Comparison of ENCODE assay signal across 1 cellular context in the genomic region with DNA sequence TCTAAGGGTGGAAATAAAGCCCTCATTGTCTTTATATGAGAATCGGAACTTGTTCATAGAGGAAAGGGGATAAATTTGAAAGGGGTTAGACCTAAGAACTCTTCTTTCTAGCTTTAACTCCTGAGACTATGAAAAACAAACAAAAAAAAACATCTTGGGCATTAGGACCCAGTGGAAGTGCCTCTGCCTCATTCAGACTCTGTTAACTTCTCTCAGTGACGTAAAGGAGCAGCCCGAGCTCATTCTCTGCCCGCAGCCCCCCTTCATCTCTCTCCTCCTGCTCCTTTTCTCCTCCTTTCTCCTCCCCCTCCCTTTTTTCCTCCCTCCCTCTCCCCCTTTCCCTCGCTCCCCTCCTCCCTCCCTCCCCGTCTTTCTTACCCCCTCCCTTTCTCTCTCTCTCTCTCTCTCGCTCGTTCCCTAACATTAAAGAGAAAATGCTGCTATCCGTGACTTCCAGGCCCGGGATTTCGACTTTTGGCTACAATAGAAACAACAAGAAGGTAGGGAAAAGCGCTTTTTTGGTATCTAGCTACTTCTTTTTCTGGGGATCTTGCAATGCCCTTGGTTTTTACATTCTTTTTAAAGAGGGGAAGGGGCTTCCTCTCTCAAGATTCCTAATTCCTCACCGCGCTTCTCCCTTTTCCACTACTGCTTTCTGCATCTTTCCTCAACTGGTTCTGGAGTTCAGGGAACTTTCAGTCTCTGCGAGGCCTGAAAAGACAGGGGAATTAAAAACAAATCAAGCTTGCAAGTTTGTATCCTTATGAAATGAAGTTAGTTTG.
TF ChIP-seq lines count a peak whose summit lies in the region.

A gene with protein sequence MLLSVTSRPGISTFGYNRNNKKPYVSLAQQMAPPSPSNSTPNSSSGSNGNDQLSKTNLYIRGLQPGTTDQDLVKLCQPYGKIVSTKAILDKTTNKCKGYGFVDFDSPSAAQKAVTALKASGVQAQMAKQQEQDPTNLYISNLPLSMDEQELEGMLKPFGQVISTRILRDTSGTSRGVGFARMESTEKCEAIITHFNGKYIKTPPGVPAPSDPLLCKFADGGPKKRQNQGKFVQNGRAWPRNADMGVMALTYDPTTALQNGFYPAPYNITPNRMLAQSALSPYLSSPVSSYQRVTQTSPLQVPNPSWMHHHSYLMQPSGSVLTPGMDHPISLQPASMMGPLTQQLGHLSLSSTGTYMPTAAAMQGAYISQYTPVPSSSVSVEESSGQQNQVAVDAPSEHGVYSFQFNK (plus strand): TSS at position 231 of the 782 bp plus-strand sequence. CDS start 204 bp downstream, at position 435.

TF ChIP-seq in HEK293, 187 proteins besides CTCF, POLR2A, EP300 and RAD21 (continued from another document and continues in another):
- TF ChIP-seq ZNF155 (tag by site-specific recombination; IDR thresholded peaks at IDR 0.05): no peak
- no peak for TF ChIP-seq GFI1B (tag by site-specific recombination; IDR thresholded peaks at IDR 0.05)
- TF ChIP-seq, protein P1, sequence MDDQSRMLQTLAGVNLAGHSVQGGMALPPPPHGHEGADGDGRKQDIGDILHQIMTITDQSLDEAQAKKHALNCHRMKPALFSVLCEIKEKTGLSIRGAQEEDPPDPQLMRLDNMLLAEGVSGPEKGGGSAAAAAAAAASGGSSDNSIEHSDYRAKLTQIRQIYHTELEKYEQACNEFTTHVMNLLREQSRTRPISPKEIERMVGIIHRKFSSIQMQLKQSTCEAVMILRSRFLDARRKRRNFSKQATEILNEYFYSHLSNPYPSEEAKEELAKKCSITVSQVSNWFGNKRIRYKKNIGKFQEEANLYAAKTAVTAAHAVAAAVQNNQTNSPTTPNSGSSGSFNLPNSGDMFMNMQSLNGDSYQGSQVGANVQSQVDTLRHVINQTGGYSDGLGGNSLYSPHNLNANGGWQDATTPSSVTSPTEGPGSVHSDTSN (CRISPR knock-in tag; IDR thresholded peaks at IDR 0.05): no peak
- no peak for TF ChIP-seq KLF10 (tag by site-specific recombination; IDR thresholded peaks at IDR 0.05)
- TF ChIP-seq ZNF311 (tag by site-specific recombination; IDR thresholded peaks at IDR 0.05; ENCODE audit: borderline replicate concordance): no peak
- no peak for TF ChIP-seq ZNF169 (tag by site-specific recombination; IDR thresholded peaks at IDR 0.05)
- TF ChIP-seq KLF9 (tag by site-specific recombination; IDR thresholded peaks at IDR 0.05; ENCODE audit: low read depth): peak; percentile 19; the same call in 1 of the 2 replicates
- TF ChIP-seq ZNF658 (tag by site-specific recombination; IDR thresholded peaks at IDR 0.05): no peak
- TF ChIP-seq, protein P2, sequence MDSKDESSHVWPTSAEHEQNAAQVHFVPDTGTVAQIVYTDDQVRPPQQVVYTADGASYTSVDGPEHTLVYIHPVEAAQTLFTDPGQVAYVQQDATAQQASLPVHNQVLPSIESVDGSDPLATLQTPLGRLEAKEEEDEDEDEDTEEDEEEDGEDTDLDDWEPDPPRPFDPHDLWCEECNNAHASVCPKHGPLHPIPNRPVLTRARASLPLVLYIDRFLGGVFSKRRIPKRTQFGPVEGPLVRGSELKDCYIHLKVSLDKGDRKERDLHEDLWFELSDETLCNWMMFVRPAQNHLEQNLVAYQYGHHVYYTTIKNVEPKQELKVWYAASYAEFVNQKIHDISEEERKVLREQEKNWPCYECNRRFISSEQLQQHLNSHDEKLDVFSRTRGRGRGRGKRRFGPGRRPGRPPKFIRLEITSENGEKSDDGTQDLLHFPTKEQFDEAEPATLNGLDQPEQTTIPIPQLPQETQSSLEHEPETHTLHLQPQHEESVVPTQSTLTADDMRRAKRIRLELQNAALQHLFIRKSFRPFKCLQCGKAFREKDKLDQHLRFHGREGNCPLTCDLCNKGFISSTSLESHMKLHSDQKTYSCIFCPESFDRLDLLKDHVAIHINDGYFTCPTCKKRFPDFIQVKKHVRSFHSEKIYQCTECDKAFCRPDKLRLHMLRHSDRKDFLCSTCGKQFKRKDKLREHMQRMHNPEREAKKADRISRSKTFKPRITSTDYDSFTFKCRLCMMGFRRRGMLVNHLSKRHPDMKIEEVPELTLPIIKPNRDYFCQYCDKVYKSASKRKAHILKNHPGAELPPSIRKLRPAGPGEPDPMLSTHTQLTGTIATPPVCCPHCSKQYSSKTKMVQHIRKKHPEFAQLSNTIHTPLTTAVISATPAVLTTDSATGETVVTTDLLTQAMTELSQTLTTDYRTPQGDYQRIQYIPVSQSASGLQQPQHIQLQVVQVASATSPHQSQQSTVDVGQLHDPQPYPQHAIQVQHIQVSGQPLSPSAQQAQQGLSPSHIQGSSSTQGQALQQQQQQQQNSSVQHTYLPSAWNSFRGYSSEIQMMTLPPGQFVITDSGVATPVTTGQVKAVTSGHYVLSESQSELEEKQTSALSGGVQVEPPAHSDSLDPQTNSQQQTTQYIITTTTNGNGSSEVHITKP (tag by site-specific recombination; IDR thresholded peaks at IDR 0.05): peak; percentile 84
- no peak for TF ChIP-seq ZNF776 (tag by site-specific recombination; IDR thresholded peaks at IDR 0.05; ENCODE audit: borderline replicate concordance)
- no peak for TF ChIP-seq ZNF292 (tag by site-specific recombination; IDR thresholded peaks at IDR 0.05; ENCODE audit: borderline replicate concordance, low read depth)
- no peak for TF ChIP-seq ZNF426 (tag by site-specific recombination; IDR thresholded peaks at IDR 0.05)
- peak; percentile 80 for TF ChIP-seq KLF8 (tag by site-specific recombination; IDR thresholded peaks at IDR 0.05)
- TF ChIP-seq ZSCAN16 (tag by site-specific recombination; IDR thresholded peaks at IDR 0.05): 0 out of 2 replicates have a peak, but pooled peaks have one; percentile 24
- TF ChIP-seq ZNF791 (tag by site-specific recombination; IDR thresholded peaks at IDR 0.05): no peak
- TF ChIP-seq, protein P3, sequence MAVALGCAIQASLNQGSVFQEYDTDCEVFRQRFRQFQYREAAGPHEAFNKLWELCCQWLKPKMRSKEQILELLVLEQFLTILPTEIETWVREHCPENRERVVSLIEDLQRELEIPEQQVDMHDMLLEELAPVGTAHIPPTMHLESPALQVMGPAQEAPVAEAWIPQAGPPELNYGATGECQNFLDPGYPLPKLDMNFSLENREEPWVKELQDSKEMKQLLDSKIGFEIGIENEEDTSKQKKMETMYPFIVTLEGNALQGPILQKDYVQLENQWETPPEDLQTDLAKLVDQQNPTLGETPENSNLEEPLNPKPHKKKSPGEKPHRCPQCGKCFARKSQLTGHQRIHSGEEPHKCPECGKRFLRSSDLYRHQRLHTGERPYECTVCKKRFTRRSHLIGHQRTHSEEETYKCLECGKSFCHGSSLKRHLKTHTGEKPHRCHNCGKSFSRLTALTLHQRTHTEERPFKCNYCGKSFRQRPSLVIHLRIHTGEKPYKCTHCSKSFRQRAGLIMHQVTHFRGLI (tag by site-specific recombination; IDR thresholded peaks at IDR 0.05): no peak
- TF ChIP-seq SP3 (tag by site-specific recombination; IDR thresholded peaks at IDR 0.05): peak; percentile 60
- TF ChIP-seq HOXD13 (CRISPR knock-in tag; IDR thresholded peaks at IDR 0.05; ENCODE audit: borderline replicate concordance): no peak
- TF ChIP-seq, protein P4, sequence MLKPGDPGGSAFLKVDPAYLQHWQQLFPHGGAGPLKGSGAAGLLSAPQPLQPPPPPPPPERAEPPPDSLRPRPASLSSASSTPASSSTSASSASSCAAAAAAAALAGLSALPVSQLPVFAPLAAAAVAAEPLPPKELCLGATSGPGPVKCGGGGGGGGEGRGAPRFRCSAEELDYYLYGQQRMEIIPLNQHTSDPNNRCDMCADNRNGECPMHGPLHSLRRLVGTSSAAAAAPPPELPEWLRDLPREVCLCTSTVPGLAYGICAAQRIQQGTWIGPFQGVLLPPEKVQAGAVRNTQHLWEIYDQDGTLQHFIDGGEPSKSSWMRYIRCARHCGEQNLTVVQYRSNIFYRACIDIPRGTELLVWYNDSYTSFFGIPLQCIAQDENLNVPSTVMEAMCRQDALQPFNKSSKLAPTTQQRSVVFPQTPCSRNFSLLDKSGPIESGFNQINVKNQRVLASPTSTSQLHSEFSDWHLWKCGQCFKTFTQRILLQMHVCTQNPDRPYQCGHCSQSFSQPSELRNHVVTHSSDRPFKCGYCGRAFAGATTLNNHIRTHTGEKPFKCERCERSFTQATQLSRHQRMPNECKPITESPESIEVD (tag by site-specific recombination; IDR thresholded peaks at IDR 0.05): no peak
- TF ChIP-seq ZBTB48 (tag by site-specific recombination; IDR thresholded peaks at IDR 0.05): 0 out of 2 replicates have a peak, but pooled peaks have one; percentile 56
- peak; percentile 17; the same call in 1 of the 2 replicates for TF ChIP-seq ZNF664 (tag by site-specific recombination; IDR thresholded peaks at IDR 0.05)
- TF ChIP-seq ZNF132 (tag by site-specific recombination; IDR thresholded peaks at IDR 0.05; ENCODE audit: borderline replicate concordance): no peak
- TF ChIP-seq, protein P5, sequence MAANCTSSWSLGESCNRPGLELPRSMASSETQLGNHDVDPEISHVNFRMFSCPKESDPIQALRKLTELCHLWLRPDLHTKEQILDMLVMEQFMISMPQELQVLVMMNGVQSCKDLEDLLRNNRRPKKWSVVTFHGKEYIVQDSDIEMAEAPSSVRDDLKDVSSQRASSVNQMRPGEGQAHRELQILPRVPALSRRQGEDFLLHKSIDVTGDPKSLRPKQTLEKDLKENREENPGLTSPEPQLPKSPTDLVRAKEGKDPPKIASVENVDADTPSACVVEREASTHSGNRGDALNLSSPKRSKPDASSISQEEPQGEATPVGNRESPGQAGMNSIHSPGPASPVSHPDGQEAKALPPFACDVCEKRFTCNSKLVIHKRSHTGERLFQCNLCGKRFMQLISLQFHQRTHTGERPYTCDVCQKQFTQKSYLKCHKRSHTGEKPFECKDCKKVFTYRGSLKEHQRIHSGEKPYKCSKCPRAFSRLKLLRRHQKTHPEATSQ (tag by site-specific recombination; IDR thresholded peaks at IDR 0.05): no peak
- TF ChIP-seq, protein P6, sequence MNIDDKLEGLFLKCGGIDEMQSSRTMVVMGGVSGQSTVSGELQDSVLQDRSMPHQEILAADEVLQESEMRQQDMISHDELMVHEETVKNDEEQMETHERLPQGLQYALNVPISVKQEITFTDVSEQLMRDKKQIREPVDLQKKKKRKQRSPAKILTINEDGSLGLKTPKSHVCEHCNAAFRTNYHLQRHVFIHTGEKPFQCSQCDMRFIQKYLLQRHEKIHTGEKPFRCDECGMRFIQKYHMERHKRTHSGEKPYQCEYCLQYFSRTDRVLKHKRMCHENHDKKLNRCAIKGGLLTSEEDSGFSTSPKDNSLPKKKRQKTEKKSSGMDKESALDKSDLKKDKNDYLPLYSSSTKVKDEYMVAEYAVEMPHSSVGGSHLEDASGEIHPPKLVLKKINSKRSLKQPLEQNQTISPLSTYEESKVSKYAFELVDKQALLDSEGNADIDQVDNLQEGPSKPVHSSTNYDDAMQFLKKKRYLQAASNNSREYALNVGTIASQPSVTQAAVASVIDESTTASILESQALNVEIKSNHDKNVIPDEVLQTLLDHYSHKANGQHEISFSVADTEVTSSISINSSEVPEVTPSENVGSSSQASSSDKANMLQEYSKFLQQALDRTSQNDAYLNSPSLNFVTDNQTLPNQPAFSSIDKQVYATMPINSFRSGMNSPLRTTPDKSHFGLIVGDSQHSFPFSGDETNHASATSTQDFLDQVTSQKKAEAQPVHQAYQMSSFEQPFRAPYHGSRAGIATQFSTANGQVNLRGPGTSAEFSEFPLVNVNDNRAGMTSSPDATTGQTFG (tag by site-specific recombination; IDR thresholded peaks at IDR 0.05; ENCODE audit: borderline replicate concordance): no peak
- TF ChIP-seq, protein P7, sequence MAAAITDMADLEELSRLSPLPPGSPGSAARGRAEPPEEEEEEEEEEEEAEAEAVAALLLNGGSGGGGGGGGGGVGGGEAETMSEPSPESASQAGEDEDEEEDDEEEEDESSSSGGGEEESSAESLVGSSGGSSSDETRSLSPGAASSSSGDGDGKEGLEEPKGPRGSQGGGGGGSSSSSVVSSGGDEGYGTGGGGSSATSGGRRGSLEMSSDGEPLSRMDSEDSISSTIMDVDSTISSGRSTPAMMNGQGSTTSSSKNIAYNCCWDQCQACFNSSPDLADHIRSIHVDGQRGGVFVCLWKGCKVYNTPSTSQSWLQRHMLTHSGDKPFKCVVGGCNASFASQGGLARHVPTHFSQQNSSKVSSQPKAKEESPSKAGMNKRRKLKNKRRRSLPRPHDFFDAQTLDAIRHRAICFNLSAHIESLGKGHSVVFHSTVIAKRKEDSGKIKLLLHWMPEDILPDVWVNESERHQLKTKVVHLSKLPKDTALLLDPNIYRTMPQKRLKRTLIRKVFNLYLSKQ (tag by site-specific recombination; IDR thresholded peaks at IDR 0.05; ENCODE audit: borderline replicate concordance): no peak
- TF ChIP-seq, protein P8, sequence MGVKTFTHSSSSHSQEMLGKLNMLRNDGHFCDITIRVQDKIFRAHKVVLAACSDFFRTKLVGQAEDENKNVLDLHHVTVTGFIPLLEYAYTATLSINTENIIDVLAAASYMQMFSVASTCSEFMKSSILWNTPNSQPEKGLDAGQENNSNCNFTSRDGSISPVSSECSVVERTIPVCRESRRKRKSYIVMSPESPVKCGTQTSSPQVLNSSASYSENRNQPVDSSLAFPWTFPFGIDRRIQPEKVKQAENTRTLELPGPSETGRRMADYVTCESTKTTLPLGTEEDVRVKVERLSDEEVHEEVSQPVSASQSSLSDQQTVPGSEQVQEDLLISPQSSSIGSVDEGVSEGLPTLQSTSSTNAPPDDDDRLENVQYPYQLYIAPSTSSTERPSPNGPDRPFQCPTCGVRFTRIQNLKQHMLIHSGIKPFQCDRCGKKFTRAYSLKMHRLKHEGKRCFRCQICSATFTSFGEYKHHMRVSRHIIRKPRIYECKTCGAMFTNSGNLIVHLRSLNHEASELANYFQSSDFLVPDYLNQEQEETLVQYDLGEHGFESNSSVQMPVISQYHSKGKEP (tag by site-specific recombination; IDR thresholded peaks at IDR 0.05): no peak
- TF ChIP-seq ZNF707 (tag by site-specific recombination; IDR thresholded peaks at IDR 0.05): no peak
- TF ChIP-seq ZNF514 (tag by site-specific recombination; IDR thresholded peaks at IDR 0.05): no peak
